Comparison of ENCODE assay signal across 15 cellular contexts in genomic region chr15:80275946-80276345, GRCh38. TPM values are rescaled to one million over a fixed set of nuclear protein-coding genes. Genes with fewer than 3 reads are reported as not detected.
DNase-seq lines count a peak whose midpoint lies in the region; ATAC-seq, FAIRE-seq and TF ChIP-seq lines count a peak whose summit lies in the region.
"Had no signal": no experiment of that assay in that cellular context is flagged by ENCODE, and none has a peak within 500 bp of the region (broad histone marks: within the 10 kb centered on the region; RNA-seq: fewer than 3 reads in every experiment).

No MANE protein-coding gene starts in this region.

- H3K27me3 ChIP-seq in PC-3 (ENCODE audit: low read length): peaks cover 45% of the 10 kb centered on the region

- intact Hi-C loops in PC-3 (cut with micrococcal nuclease): no loop called here

- H2AFZ ChIP-seq in PC-3 (ENCODE audit: low read length): no peak overlapping the region

- BruUV-seq in PC-3 (replicated peaks; lab: Mats Ljungman, UMichigan): no TSS peak

- no peaks in the 10 kb centered on the region for H3K9me2 ChIP-seq in PC-3 (replicated peaks; ENCODE audit: low read length)

- H3K4me3 ChIP-seq in HEK293 (ENCODE audit: low read depth, low read length) (no peak overlapping the region), PC-3 (ENCODE audit: low read length) (no peak overlapping the region), fibroblast of the aortic adventitia (ENCODE audit: low read depth, low read length) (no peak overlapping the region)
- H3K4me3 ChIP-seq: heart right ventricle, left ventricle myocardium inferior had no signal

- H4K20me1 ChIP-seq in PC-3 (ENCODE audit: low read length): no peaks in the 10 kb centered on the region

- peak; percentile 55; the same call in 1 of the 2 replicates for ATAC-seq in PC-3
- no peak for ATAC-seq in GM19035 (IDR thresholded peaks at IDR 0.05; ENCODE audit: unreplicated experiment)

- TF ChIP-seq CTCF in HEK293 (tag by site-specific recombination; IDR thresholded peaks at IDR 0.05): no peak
- no peak for TF ChIP-seq CTCF in PC-3 (conservative IDR thresholded peaks at IDR 0.05; ENCODE audit: low read depth, low read length)
- TF ChIP-seq CTCF in fibroblast of the aortic adventitia (IDR thresholded peaks at IDR 0.05; ENCODE audit: insufficient read depth, low read length): no peak

- no peak overlapping the region for H3K9ac ChIP-seq in PC-3 (ENCODE audit: low read length)

- CTCF ChIA-PET in HEK293 (lab: Yijun Ruan, JAX): interaction anchor here (0.5 to 1.5 kb wide), 3 partner anchors 18 to 150 kb away, joined by 3 read pairs; no protein-coding TSS in a partner anchor
- CTCF ChIA-PET in PC-3 (lab: Charles Lee): no interaction called here

- no peak overlapping the region for H3K27ac ChIP-seq in HEK293 (ENCODE audit: extremely low read depth, low read depth, low read length)
- no peak overlapping the region for H3K27ac ChIP-seq in PC-3 (ENCODE audit: low read length)
- H3K27ac ChIP-seq: heart right ventricle, left ventricle myocardium inferior had no signal

- H3F3A ChIP-seq in PC-3 (ENCODE audit: low read length, unreplicated experiment): no peaks in the 10 kb centered on the region

- H3K79me2 ChIP-seq in PC-3 (ENCODE audit: low read length): no peaks in the 10 kb centered on the region

- POLR2A ChIA-PET in HEK293 (lab: Yijun Ruan, JAX): no interaction called here
- POLR2A ChIA-PET in PC-3 (lab: Charles Lee; ENCODE audit: unreplicated experiment): interaction anchor here (0.5 kb wide), 1 partner anchor 188 kb away, joined by 22 read pairs; no protein-coding TSS in a partner anchor

- DNase-seq in CD1c-positive myeloid dendritic cell (ENCODE audit: extremely low spot score) (peak; percentile 5), PC-3 (peak; percentile 46), fibroblast of the aortic adventitia (ENCODE audit: low read depth) (peak; percentile 34), HK-2 (ENCODE audit: unreplicated experiment) (no peak), kidney glomerular epithelial cell (lab: John Stamatoyannopoulos, UW) (no peak), RCC 7860 (ENCODE audit: low spot score) (no peak)
- DNase-seq: activated CD4-positive, CD25-positive, alpha-beta regulatory T cell; activated T-cell treated with anti-CD3 and anti-CD28 coated beads, Interleukin-2, amount 50 U/mL, for 24 hours; CD4-positive, CD25-positive, alpha-beta regulatory T cell; heart right ventricle; left ventricle myocardium inferior; NCI-H2081 had no signal

- H3K4me1 ChIP-seq in HEK293 (ENCODE audit: control insufficient read depth, insufficient read depth, low read length): no peaks in the 10 kb centered on the region
- no peaks in the 10 kb centered on the region for H3K4me1 ChIP-seq in PC-3 (ENCODE audit: insufficient read depth, low read length)
- H3K4me1 ChIP-seq: heart right ventricle, left ventricle myocardium inferior had no signal

- H3K9me3 ChIP-seq in HEK293 (ENCODE audit: control insufficient read depth, insufficient read depth, low read depth, low read length) (no peaks in the 10 kb centered on the region), PC-3 (ENCODE audit: low read length) (no peaks in the 10 kb centered on the region)

- no peak overlapping the region for H3K4me2 ChIP-seq in PC-3 (ENCODE audit: low read length)

- no peak for FAIRE-seq in RCC 7860 (lab: Jason Lieb, UNC)

- H3K36me3 ChIP-seq in HEK293 (ENCODE audit: control insufficient read depth in 2 of 2, insufficient read depth in 1 of 2, low read length in 2 of 2) (no peaks in the 10 kb centered on the region), PC-3 (ENCODE audit: low read depth, low read length) (no peaks in the 10 kb centered on the region)
- H3K36me3 ChIP-seq: heart right ventricle, left ventricle myocardium inferior had no signal

TF ChIP-seq in HEK293, 187 proteins besides CTCF, POLR2A, EP300 and RAD21:
- TF ChIP-seq GLIS1 (tag by site-specific recombination; IDR thresholded peaks at IDR 0.05): peak; percentile 68
- TF ChIP-seq ZNF221 (tag by site-specific recombination; IDR thresholded peaks at IDR 0.05; ENCODE audit: borderline replicate concordance): no peak
- peak; percentile 38; the same call in 1 of the 2 replicates for TF ChIP-seq ZNF335 (tag by site-specific recombination; conservative IDR thresholded peaks at IDR 0.05)

RNA-seq across cellular contexts. Expression of gene CTXND1, which starts 23.9 kb away (rescaled TPM):
- total RNA-seq in PC-3 (2014; rRNA removed) (not detected in 2 replicates), fibroblast of the aortic adventitia (ENCODE audit: low replicate concordance) (not detected in 2 replicates)
- total RNA-seq: CD4-positive, CD25-positive, alpha-beta regulatory T cell; subcutaneous adipose tissue had no signal

Comparison
In these comparisons a context has a peak if more than half of its experiments do, and no peak if none do; other contexts are left out.
1. DNase-seq: peak in CD1c-positive myeloid dendritic cell (single experiment), PC-3 (single experiment) and fibroblast of the aortic adventitia (single experiment); none in HK-2 (single experiment), kidney glomerular epithelial cell (single experiment) and RCC 7860 (single experiment).